ENCODE assay signal across 1 cellular context in the genomic region with DNA sequence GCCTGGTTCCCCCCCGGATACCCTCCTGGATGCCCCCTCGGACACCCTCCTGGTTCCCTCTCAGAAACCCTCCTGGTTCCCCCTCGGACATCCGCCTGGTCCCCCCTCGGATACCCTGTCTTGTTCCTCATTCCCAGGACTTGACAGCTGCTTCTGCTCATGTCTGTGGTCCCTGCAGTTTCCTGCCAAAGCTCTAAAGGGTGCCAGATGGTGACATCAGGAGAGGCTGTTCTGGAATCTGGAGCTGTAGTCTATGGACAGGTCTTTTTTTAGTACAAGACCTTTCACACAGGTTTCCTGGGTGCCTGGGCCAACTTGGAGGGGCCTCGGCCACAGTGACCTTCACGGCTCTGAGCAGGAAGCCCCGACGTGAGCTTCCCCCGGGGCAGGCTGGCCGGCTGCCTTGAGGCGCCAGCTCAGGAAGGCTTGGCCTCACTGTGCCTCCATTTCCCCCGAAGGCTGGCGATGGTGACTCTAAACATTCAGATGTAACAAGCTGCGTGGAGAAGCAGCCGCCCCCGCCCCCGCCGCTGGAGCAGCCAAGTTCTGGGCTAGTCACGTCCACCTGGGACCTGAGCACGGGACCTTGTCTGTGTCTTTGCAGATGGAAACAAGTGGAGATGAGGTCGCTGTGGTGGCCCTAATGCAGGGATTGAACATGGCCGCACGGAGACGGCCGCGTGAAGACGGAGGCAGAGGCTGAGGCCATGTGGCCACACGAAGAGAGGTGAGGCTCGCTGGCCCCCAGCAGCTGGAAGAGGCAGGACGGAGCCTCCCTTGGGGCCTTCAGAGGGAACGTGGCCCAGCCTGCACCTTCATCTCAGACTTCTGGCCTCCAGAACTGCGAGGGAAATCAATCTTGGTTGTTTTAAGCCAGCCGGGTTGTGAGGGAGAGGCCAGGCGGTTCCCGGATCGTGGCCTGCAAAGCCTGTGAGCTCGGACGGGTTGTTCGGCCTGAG.
TF ChIP-seq lines count a peak whose summit lies in the region.

No MANE protein-coding gene starts in this region.

TF ChIP-seq in GM23338, 12 proteins besides CTCF, POLR2A, EP300 and RAD21 (continued from another document):
- TF ChIP-seq, protein P1, sequence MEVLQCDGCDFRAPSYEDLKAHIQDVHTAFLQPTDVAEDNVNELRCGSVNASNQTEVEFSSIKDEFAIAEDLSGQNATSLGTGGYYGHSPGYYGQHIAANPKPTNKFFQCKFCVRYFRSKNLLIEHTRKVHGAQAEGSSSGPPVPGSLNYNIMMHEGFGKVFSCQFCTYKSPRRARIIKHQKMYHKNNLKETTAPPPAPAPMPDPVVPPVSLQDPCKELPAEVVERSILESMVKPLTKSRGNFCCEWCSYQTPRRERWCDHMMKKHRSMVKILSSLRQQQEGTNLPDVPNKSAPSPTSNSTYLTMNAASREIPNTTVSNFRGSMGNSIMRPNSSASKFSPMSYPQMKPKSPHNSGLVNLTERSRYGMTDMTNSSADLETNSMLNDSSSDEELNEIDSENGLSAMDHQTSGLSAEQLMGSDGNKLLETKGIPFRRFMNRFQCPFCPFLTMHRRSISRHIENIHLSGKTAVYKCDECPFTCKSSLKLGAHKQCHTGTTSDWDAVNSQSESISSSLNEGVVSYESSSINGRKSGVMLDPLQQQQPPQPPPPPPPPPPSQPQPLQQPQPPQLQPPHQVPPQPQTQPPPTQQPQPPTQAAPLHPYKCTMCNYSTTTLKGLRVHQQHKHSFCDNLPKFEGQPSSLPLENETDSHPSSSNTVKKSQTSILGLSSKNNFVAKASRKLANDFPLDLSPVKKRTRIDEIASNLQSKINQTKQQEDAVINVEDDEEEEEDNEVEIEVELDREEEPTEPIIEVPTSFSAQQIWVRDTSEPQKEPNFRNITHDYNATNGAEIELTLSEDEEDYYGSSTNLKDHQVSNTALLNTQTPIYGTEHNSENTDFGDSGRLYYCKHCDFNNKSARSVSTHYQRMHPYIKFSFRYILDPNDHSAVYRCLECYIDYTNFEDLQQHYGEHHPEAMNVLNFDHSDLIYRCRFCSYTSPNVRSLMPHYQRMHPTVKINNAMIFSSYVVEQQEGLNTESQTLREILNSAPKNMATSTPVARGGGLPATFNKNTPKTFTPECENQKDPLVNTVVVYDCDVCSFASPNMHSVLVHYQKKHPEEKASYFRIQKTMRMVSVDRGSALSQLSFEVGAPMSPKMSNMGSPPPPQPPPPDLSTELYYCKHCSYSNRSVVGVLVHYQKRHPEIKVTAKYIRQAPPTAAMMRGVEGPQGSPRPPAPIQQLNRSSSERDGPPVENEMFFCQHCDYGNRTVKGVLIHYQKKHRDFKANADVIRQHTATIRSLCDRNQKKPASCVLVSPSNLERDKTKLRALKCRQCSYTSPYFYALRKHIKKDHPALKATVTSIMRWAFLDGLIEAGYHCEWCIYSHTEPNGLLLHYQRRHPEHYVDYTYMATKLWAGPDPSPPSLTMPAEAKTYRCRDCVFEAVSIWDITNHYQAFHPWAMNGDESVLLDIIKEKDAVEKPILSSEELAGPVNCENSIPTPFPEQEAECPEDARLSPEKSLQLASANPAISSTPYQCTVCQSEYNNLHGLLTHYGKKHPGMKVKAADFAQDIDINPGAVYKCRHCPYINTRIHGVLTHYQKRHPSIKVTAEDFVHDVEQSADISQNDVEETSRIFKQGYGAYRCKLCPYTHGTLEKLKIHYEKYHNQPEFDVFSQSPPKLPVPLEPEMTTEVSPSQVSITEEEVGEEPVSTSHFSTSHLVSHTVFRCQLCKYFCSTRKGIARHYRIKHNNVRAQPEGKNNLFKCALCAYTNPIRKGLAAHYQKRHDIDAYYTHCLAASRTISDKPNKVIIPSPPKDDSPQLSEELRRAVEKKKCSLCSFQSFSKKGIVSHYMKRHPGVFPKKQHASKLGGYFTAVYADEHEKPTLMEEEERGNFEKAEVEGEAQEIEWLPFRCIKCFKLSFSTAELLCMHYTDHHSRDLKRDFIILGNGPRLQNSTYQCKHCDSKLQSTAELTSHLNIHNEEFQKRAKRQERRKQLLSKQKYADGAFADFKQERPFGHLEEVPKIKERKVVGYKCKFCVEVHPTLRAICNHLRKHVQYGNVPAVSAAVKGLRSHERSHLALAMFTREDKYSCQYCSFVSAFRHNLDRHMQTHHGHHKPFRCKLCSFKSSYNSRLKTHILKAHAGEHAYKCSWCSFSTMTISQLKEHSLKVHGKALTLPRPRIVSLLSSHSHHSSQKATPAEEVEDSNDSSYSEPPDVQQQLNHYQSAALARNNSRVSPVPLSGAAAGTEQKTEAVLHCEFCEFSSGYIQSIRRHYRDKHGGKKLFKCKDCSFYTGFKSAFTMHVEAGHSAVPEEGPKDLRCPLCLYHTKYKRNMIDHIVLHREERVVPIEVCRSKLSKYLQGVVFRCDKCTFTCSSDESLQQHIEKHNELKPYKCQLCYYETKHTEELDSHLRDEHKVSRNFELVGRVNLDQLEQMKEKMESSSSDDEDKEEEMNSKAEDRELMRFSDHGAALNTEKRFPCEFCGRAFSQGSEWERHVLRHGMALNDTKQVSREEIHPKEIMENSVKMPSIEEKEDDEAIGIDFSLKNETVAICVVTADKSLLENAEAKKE (CRISPR knock-in tag; IDR thresholded peaks at IDR 0.05): no peak
- no peak for TF ChIP-seq EZH2 (IDR thresholded peaks at IDR 0.05; ENCODE audit: low read depth, unreplicated experiment)
- TF ChIP-seq POLR2AphosphoS5 (IDR thresholded peaks at IDR 0.05; ENCODE audit: low read depth): no peak
- TF ChIP-seq STAT1 (IDR thresholded peaks at IDR 0.05; ENCODE audit: unreplicated experiment): no peak
- TF ChIP-seq, protein P2, sequence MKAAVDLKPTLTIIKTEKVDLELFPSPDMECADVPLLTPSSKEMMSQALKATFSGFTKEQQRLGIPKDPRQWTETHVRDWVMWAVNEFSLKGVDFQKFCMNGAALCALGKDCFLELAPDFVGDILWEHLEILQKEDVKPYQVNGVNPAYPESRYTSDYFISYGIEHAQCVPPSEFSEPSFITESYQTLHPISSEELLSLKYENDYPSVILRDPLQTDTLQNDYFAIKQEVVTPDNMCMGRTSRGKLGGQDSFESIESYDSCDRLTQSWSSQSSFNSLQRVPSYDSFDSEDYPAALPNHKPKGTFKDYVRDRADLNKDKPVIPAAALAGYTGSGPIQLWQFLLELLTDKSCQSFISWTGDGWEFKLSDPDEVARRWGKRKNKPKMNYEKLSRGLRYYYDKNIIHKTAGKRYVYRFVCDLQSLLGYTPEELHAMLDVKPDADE (IDR thresholded peaks at IDR 0.05): no peak
- TF ChIP-seq CREB1 (CRISPR knock-in tag; IDR thresholded peaks at IDR 0.05; ENCODE audit: low read depth): no peak
- TF ChIP-seq EZH2phosphoT487 (IDR thresholded peaks at IDR 0.05; ENCODE audit: unreplicated experiment): no peak
- no peak for TF ChIP-seq ZNF114 (CRISPR knock-in tag; IDR thresholded peaks at IDR 0.05)
- no peak for TF ChIP-seq JUNB (IDR thresholded peaks at IDR 0.05; ENCODE audit: unreplicated experiment)
TF ChIP-seq in GM23338: peak in this region for 0.
